In genomic region chr12:120301962-120302815, GRCh38 we compare ENCODE assay signal across 8 cellular contexts.
A peak's percentile ranks its signal among the peaks of the same experiment; 100 is the strongest.
DNase-seq lines count a peak whose midpoint lies in the region; ATAC-seq and FAIRE-seq lines count a peak whose summit lies in the region.

Gene SIRT4, plus strand, starts transcription at chr12:120302321. Its CDS starts 1,241 bp downstream, at chr12:120303562.

- ATAC-seq in GM19043 (IDR thresholded peaks at IDR 0.05; ENCODE audit: low read depth, unreplicated experiment) (peak; percentile 99), HG03378 (IDR thresholded peaks at IDR 0.05; ENCODE audit: unreplicated experiment) (peak; percentile 92)

- DNase-seq in AML-193 (lab: John Stamatoyannopoulos, UW) (peak; percentile 92 to 95), NCI-H446 treated with DMSO at 0.1 percent for 48 hours (lab: John Stamatoyannopoulos, UW) (peak; percentile 88)
- DNase-seq in activated CD4-positive, alpha-beta T cell treated with anti-CD3 and anti-CD28 coated beads for 1 hour, result peak; percentile 76
- DNase-seq in stimulated activated CD4-positive, alpha-beta T cell treated with anti-CD3 and anti-CD28 coated beads, Interleukin-1b, Interleukin-23, amount 100 ng/mL, for 48 hours, result peak; percentile 85

- FAIRE-seq in colon (lab: Jason Lieb, UNC), result peak; percentile 83

- H3K27ac ChIP-seq in layer of hippocampus (ENCODE audit: low read depth, low read length), result peak within 1 kb of the TSS; percentile 54

- H3K27me3 ChIP-seq in layer of hippocampus (ENCODE audit: control insufficient read depth, insufficient read depth, low read length), result no peaks in the 10 kb centered on the region

Comparison
In these comparisons a context has a peak if more than half of its experiments do, and no peak if none do; other contexts are left out.
1. Peak in every context shown above with its lines: DNase-seq, ATAC-seq and H3K27ac ChIP-seq.